In the genomic region with DNA sequence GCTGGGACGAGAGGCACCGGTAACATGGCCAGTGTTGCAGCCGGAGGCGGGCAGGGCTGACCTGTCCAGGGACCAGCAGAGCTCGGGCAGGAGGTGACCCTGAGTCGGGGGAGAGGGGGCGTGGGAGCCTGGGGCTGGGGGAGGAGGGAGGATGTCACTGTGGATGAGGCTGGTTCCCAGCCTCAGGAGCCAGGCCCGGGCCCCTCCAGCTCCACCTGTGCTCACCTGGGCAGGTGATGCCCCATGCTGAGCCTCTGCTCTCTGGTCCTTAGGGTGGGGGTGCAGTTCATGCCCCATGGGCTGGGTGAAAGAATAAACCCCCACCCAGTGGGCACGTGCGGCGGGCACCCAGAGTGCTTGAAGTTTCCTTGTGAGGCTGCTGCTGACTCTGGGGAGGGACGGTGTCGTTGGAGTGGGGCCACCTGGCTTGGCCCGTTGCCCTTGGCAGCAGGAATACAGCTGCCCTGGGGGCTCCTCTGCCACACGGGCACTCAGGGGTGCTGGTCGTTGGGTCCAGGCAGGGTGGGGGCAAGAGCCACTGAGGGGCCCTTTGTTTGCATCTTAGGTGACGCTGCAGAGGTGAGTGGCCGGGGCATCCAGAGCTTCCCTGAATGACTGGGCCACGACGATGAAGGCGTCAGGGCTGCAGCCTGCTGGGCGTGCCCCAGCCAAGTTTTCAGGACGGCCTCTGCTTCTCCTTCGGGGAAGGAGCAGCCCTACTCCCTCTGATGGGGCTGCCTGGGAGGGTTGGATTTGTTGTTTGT, we compare ENCODE assay signal across 31 cellular contexts. TPM values are rescaled to one million over a fixed set of nuclear protein-coding genes. Genes with fewer than 3 reads are reported as not detected.
"Had no signal": no experiment of that assay in that cellular context is flagged by ENCODE, and none has a peak within 500 bp of the region (broad histone marks: within the 10 kb centered on the region; RNA-seq: fewer than 3 reads in every experiment).

No MANE protein-coding gene starts in this region.

- H3K36me3 Mint-ChIP-seq: naive B cell had no signal

- ATAC-seq: activated T-cell treated with anti-CD3 and anti-CD28 coated beads, Interleukin-2, amount 50 U/mL, for 4 hours; heart right ventricle; left colon; psoas muscle; stimulated activated naive CD8-positive, alpha-beta T cell treated with anti-CD3 and anti-CD28 coated beads, Interleukin-15, Interleukin-2, amounts not matched to agents 100 U/mL and 50 U/mL, for 24 hours had no signal

- H3K4me3 ChIP-seq: heart right ventricle, lung, ovary, psoas muscle, right atrium auricular region, tibial artery had no signal

- H3K27ac ChIP-seq: heart right ventricle, neutrophil, ovary, psoas muscle, right atrium auricular region, tibial artery, WERI-Rb-1 had no signal

- H3K9me3 Mint-ChIP-seq: activated T-cell treated with anti-CD3 and anti-CD28 coated beads, Interleukin-2, amount 50 U/mL, for 4 hours; dendritic cell treated with granulocyte-macrophage colony-stimulating factor and Interleukin-4, amounts not matched to agents 40 ng/mL and 50 ng/mL, for 4 days; naive B cell had no signal

- H3K9me3 ChIP-seq: heart right ventricle, neutrophil, ovary, psoas muscle, right atrium auricular region, tibial artery had no signal

- H3K36me3 ChIP-seq: heart right ventricle, neutrophil, ovary, right atrium auricular region, tibial artery, WERI-Rb-1 had no signal

- H3K27me3 ChIP-seq: ovary had no signal

- DNase-seq: activated CD8-positive, alpha-beta memory T cell treated with anti-CD3 and anti-CD28 coated beads for 24 hours; activated CD8-positive, alpha-beta memory T cell treated with anti-CD3 and anti-CD28 coated beads, Interleukin-2, amount 50 U/mL, for 4 hours; activated naive CD4-positive, alpha-beta T cell treated with Interleukin-2 at 50 U/mL for 16 hours; activated T-cell treated with anti-CD3 and anti-CD28 coated beads, Interleukin-2, amount 50 U/mL, for 4 hours; amygdala; effector CD4-positive, alpha-beta T cell; foreskin fibroblast; islet precursor cell; left colon; naive B cell; stimulated activated CD4-positive, alpha-beta T cell treated with anti-CD3 and anti-CD28 coated beads, Interleukin-12 subunit alpha, Interleukin-12 subunit beta, amount 100 ng/mL, for 4 hours; stimulated activated CD4-positive, alpha-beta T cell treated with anti-CD3 and anti-CD28 coated beads, Interleukin-4, amount 100 ng/mL, for 4 hours; stimulated activated naive CD8-positive, alpha-beta T cell treated with anti-CD3 and anti-CD28 coated beads, Interleukin-15, Interleukin-2, amounts not matched to agents 100 U/mL and 50 U/mL, for 24 hours; substantia nigra; T-helper 1 cell; tibial artery; WERI-Rb-1 had no signal

- H3K4me1 ChIP-seq: psoas muscle had no signal

- FAIRE-seq: endometrium, TTC549 had no signal

- H3K27ac Mint-ChIP-seq: dendritic cell treated with granulocyte-macrophage colony-stimulating factor and Interleukin-4, amounts not matched to agents 40 ng/mL and 50 ng/mL, for 4 days had no signal

- H3K4me3 Mint-ChIP-seq: activated T-cell treated with anti-CD3 and anti-CD28 coated beads, Interleukin-2, amount 50 U/mL, for 4 hours; dendritic cell treated with granulocyte-macrophage colony-stimulating factor and Interleukin-4, amounts not matched to agents 40 ng/mL and 50 ng/mL, for 4 days had no signal

RNA-seq across cellular contexts. Expression of gene BHLHE23, which starts 24.7 kb away (rescaled TPM):
- total RNA-seq: activated T-cell treated with anti-CD3 and anti-CD28 coated beads, Interleukin-2, amount 50 U/mL, for 4 hours; epithelial cell of proximal tubule; fibroblast of lung; heart right ventricle; left colon; lung; mesenteric fat pad; mucosa of gallbladder; ovary; psoas muscle; right atrium auricular region; ureter had no signal
- polyA plus RNA-seq: fibroblast of lung, lung, ovary, psoas muscle had no signal
